In the genomic region with DNA sequence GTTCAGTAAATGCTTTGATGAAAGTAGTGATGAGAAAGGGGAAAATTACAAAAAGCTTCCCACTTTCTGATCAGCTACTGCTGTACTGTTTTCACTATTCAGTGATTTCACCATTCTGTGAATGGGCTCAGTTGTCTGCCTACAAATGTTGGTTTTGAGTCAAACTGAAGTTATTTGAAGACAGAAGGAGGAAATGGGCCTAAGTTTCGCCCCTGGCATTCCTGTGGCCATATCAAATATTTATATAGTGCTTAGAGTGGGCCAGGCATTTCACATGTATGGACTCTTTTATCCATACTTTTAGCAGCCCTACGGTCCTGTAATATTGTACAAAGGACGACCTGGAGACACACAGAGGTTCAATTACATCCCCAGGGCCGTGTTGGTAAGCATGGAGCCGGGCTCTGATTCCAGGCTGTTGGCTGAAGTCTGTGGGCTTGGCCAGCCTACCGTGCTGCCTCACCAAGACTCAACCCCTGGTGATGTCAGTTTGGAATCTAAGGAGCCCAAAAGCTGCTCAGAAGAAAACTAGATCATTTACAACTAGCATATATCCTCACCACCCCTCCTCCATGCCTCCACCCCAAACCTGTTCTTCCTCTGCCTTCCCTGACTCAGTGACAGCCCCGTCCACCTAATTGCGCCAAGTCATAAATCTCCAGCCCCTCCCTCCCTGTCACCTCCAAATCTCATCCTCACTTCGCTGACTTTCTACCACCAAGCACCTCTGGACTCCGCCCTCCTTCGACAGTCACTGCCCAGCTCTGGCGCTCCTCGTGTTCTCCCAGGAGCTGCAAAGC, we compare ENCODE assay signal across 14 cellular contexts. TPM values are rescaled to one million over a fixed set of nuclear protein-coding genes. Genes with fewer than 3 reads are reported as not detected.
DNase-seq lines count a peak whose midpoint lies in the region; ATAC-seq, FAIRE-seq and TF ChIP-seq lines count a peak whose summit lies in the region.
"Had no signal": no experiment of that assay in that cellular context is flagged by ENCODE, and none has a peak within 500 bp of the region (broad histone marks: within the 10 kb centered on the region; RNA-seq: fewer than 3 reads in every experiment).

No MANE protein-coding gene starts in this region.

- H4K20me1 ChIP-seq in SK-N-SH (ENCODE audit: insufficient read depth): no peaks in the 10 kb centered on the region

- in situ Hi-C loops in astrocyte of the cerebellum (cut with HindIII; ENCODE audit: low sequenced_read_pairs): no loop called here

- no peak overlapping the region for H3K4me3 Mint-ChIP-seq in CD4-positive, alpha-beta T cell
- H3K4me3 Mint-ChIP-seq: dendritic cell treated with granulocyte-macrophage colony-stimulating factor and Interleukin-4, amounts not matched to agents 40 ng/mL and 50 ng/mL, for 4 days had no signal

- no peaks in the 10 kb centered on the region for H3K4me1 Mint-ChIP-seq in CD4-positive, alpha-beta T cell (ENCODE audit: low read depth)

- peaks cover 2% of the 10 kb centered on the region for H3K36me3 Mint-ChIP-seq in CD4-positive, alpha-beta T cell (ENCODE audit: low read depth)

- CTCF ChIA-PET in SK-N-SH (lab: Yijun Ruan, JAX): interaction anchor here (0.8 to 3.7 kb wide), 8 partner anchors 8 to 142 kb away, joined by 3 to 19 read pairs (median 5); no protein-coding TSS in a partner anchor
- CTCF ChIA-PET in CD4-positive, alpha-beta T cell (lab: Charles Lee): no interaction called here

- H3K27me3 ChIP-seq in SK-N-SH (ENCODE audit: insufficient read depth): no peaks in the 10 kb centered on the region
- H3K27me3 ChIP-seq in CD4-positive, alpha-beta T cell (ENCODE audit: control insufficient read depth, insufficient read depth, low read length): peaks cover 9% of the 10 kb centered on the region
- H3K27me3 ChIP-seq: ovary had no signal

- no peak overlapping the region for H2AFZ ChIP-seq in SK-N-SH (ENCODE audit: low read depth)

- no peak for TF ChIP-seq EP300 in SK-N-SH (IDR thresholded peaks at IDR 0.05; ENCODE audit: borderline replicate concordance in 1 of 2, low read depth in 1 of 2, low read length in 1 of 2)

- H3K27me3 Mint-ChIP-seq in CD4-positive, alpha-beta T cell: peaks cover 13% of the 10 kb centered on the region

- TF ChIP-seq RAD21 in SK-N-SH (IDR thresholded peaks at IDR 0.05; ENCODE audit: low read length): no peak

- POLR2A ChIA-PET in SK-N-SH (lab: Yijun Ruan, JAX): interaction anchor here (0.5 kb wide), 1 partner anchor 98 kb away, joined by 4 read pairs; no protein-coding TSS in a partner anchor
- POLR2A ChIA-PET in CD4-positive, alpha-beta T cell (lab: Charles Lee): no interaction called here

- H3K4me1 ChIP-seq in SK-N-SH (ENCODE audit: control insufficient read depth in 1 of 2, insufficient read depth in 2 of 2, low read depth in 1 of 2, low read length in 1 of 2): peaks cover 7 to 11% of the 10 kb centered on the region in 2 experiments; a peak in 3 of 4 replicates

- H3K27ac ChIP-seq in SK-N-SH (ENCODE audit: low read depth in 2 of 2, low read length in 1 of 2): peak overlapping the region in 1 of 2 experiments; percentile 4; a peak in 1 of 4 replicates
- H3K27ac ChIP-seq in CD4-positive, alpha-beta T cell (ENCODE audit: low read depth, low read length): no peak overlapping the region
- H3K27ac ChIP-seq: A549, ovary, tibial artery had no signal

- H3K9me3 ChIP-seq in SK-N-SH: no peaks in the 10 kb centered on the region
- H3K9me3 ChIP-seq in CD4-positive, alpha-beta T cell (ENCODE audit: control insufficient read depth, low read length): no peaks in the 10 kb centered on the region
- H3K9me3 ChIP-seq: A549, ovary, tibial artery had no signal

- peak; percentile 50 for ATAC-seq in SK-N-SH treated with all-trans-retinoic acid at 6 μM for 48 hours
- no peak for ATAC-seq in CD4-positive, alpha-beta T cell (ENCODE audit: poor library complexity)

- FAIRE-seq in urothelium cell line (lab: Jason Lieb, UNC): no peak
- FAIRE-seq: A549, kidney had no signal

- 82% methylated on average over 12 of the region's 13 CpGs for WGBS in SK-N-SH (ENCODE audit: low lambda C conversion rate)

- no peak for TF ChIP-seq CTCF in SK-N-SH (IDR thresholded peaks at IDR 0.05)
- no peak for TF ChIP-seq CTCF in astrocyte of the cerebellum (IDR thresholded peaks at IDR 0.05; ENCODE audit: low read depth, low read length, missing control alignments)
- no peak for TF ChIP-seq CTCF in CD4-positive, alpha-beta T cell (IDR thresholded peaks at IDR 0.05)

- DNase-seq in SK-N-SH: no peak
- DNase-seq in astrocyte of the cerebellum (ENCODE audit: low read depth): peak; percentile 49
- DNase-seq in hepatic stellate cell (ENCODE audit: low spot score): peak; percentile 75
- DNase-seq in urothelium cell line (ENCODE audit: low spot score): peak; percentile 64
- DNase-seq in stimulated activated naive CD4-positive, alpha-beta T cell treated with Interleukin-2 at 50 U/mL for 16 hours (lab: John Stamatoyannopoulos, UW): no peak
- DNase-seq in NCI-H526 (lab: John Stamatoyannopoulos, UW): no peak
- DNase-seq in CD4-positive, alpha-beta T cell: no peak
- DNase-seq: kidney, NCI-H2171 treated with DMSO at 0.1 percent for 48 hours, ovary, tibial artery had no signal

- no peaks in the 10 kb centered on the region for H3F3A ChIP-seq in SK-N-SH (replicated peaks; ENCODE audit: insufficient read depth)

- intact Hi-C loops in CD4-positive, alpha-beta T cell (cut with DNase I, micrococcal nuclease): no loop called here

- H3K9me2 ChIP-seq in SK-N-SH: no peaks in the 10 kb centered on the region

- H3K4me3 ChIP-seq in SK-N-SH (ENCODE audit: low read depth in 2 of 2, low read length in 1 of 2) (no peak overlapping the region), astrocyte of the cerebellum (ENCODE audit: low read depth, low read length) (no peak overlapping the region)
- H3K4me3 ChIP-seq: A549, ovary, tibial artery had no signal

- no peaks in the 10 kb centered on the region for H3K79me2 ChIP-seq in SK-N-SH (ENCODE audit: insufficient read depth)

- H3K27ac Mint-ChIP-seq in CD4-positive, alpha-beta T cell: no peak overlapping the region
- H3K27ac Mint-ChIP-seq: dendritic cell treated with granulocyte-macrophage colony-stimulating factor and Interleukin-4, amounts not matched to agents 40 ng/mL and 50 ng/mL, for 4 days had no signal

- no peak overlapping the region for H3K4me2 ChIP-seq in SK-N-SH
- H3K4me2 ChIP-seq: A549 had no signal

- no peaks in the 10 kb centered on the region for H3K9me3 Mint-ChIP-seq in CD4-positive, alpha-beta T cell
- H3K9me3 Mint-ChIP-seq: dendritic cell treated with granulocyte-macrophage colony-stimulating factor and Interleukin-4, amounts not matched to agents 40 ng/mL and 50 ng/mL, for 4 days had no signal

- H3K9ac ChIP-seq in SK-N-SH: no peak overlapping the region

- H3K36me3 ChIP-seq in SK-N-SH (replicated peaks in 1 of 2; ENCODE audit: control insufficient read depth in 1 of 2, insufficient read depth in 2 of 2, low read length in 1 of 2): peaks cover 0 to 3% of the 10 kb centered on the region in 2 experiments
- H3K36me3 ChIP-seq: ovary, tibial artery had no signal

TF ChIP-seq in SK-N-SH treated with all-trans-retinoic acid at 6 μM for 48 hours, 23 proteins besides CTCF, POLR2A, EP300 and RAD21 (continues in another document):
- TF ChIP-seq ZNF70 (CRISPR knock-in tag; IDR thresholded peaks at IDR 0.05): no peak

TF ChIP-seq in SK-N-SH, 30 proteins besides CTCF, POLR2A, EP300 and RAD21:
- TF ChIP-seq NFIC (IDR thresholded peaks at IDR 0.05; ENCODE audit: borderline replicate concordance): no peak
TF ChIP-seq in SK-N-SH: peak in this region for 0.

RNA-seq across cellular contexts. Expression of a gene that starts 10.1 kb away (rescaled TPM):
- polyA plus RNA-seq in SK-N-SH (2012; rRNA removed): 1.0 and 1.6 TPM in 2 replicates
- polyA plus RNA-seq in SK-N-SH (2012; cell fraction: cytosol; rRNA removed): 0.75 and 1.0 TPM in 2 replicates
- 2.5 and 4.3 TPM in 2 replicates for polyA plus RNA-seq in SK-N-SH (2012; cell fraction: nucleus; rRNA removed)
- total RNA-seq in CD4-positive, alpha-beta T cell: under 1 TPM; 0.28 to 0.38 TPM

Comparison
In these comparisons a context has a peak if more than half of its experiments do, and no peak if none do; other contexts are left out.
1. DNase-seq: peak in astrocyte of the cerebellum (single experiment), hepatic stellate cell (single experiment) and urothelium cell line (single experiment); none in SK-N-SH (single experiment), stimulated activated naive CD4-positive, alpha-beta T cell treated with Interleukin-2 at 50 U/mL for 16 hours (single experiment), NCI-H526 (0 of 2) and CD4-positive, alpha-beta T cell (0 of 10).